In genomic region chr20:53786071-53786444, GRCh38 we compare ENCODE assay signal across 14 cellular contexts.
DNase-seq lines count a peak whose midpoint lies in the region; ATAC-seq and TF ChIP-seq lines count a peak whose summit lies in the region.
"Had no signal": no experiment of that assay in that cellular context is flagged by ENCODE, and none has a peak within 500 bp of the region (broad histone marks: within the 10 kb centered on the region; RNA-seq: fewer than 3 reads in every experiment).

No MANE protein-coding gene starts in this region.

- POLR2A ChIA-PET in HEK293T (lab: Yijun Ruan, JAX): no interaction called here

- peak; percentile 69 for DNase-seq in DMS79 (lab: John Stamatoyannopoulos, UW)
- peak; percentile 60 for DNase-seq in NCI-H510A (lab: John Stamatoyannopoulos, UW)
- DNase-seq in renal cortical epithelial cell (ENCODE audit: low read depth): peak; percentile 64
- DNase-seq in HEK293T (ENCODE audit: extremely low spot score): no peak
- DNase-seq in activated gamma-delta T cell treated with Interleukin-2 at 50 U/mL for 16 hours: no peak
- DNase-seq in kidney glomerular epithelial cell (lab: John Stamatoyannopoulos, UW): no peak
- no peak for DNase-seq in activated effector memory CD4-positive, alpha-beta T cell treated with anti-CD3 and anti-CD28 coated beads, Interleukin-2, amount 50 U/mL, for 16 hours
- DNase-seq: activated CD8-positive, alpha-beta memory T cell treated with anti-CD3 and anti-CD28 coated beads, Interleukin-2, amount 50 U/mL, for 4 hours; activated naive CD8-positive, alpha-beta T cell treated with anti-CD3 and anti-CD28 coated beads, Interleukin-2, amount 10 ng/mL, durations not matched to agents 7 days and 5 days; C1 segment of cervical spinal cord; H9; NCI-H1092; NCI-H82 had no signal

- CTCF ChIA-PET in HEK293T (lab: Yijun Ruan, JAX): no interaction called here

- ATAC-seq in esophagus mucosa: peak; percentile 72

TF ChIP-seq in HEK293T, 16 proteins besides CTCF, POLR2A, EP300 and RAD21:
- TF ChIP-seq HDGF (IDR thresholded peaks at IDR 0.05; ENCODE audit: borderline replicate concordance): no peak
- TF ChIP-seq TARDBP (IDR thresholded peaks at IDR 0.05): no peak
- TF ChIP-seq L3MBTL2 (conservative IDR thresholded peaks at IDR 0.05): no peak
- TF ChIP-seq FOXA1 (IDR thresholded peaks at IDR 0.05): no peak
- TF ChIP-seq CTBP1 (IDR thresholded peaks at IDR 0.05; ENCODE audit: borderline replicate concordance): no peak
- no peak for TF ChIP-seq NFRKB (IDR thresholded peaks at IDR 0.05)
- no peak for TF ChIP-seq SP1 (IDR thresholded peaks at IDR 0.05)
- TF ChIP-seq ELF4 (IDR thresholded peaks at IDR 0.05): no peak
- TF ChIP-seq ARNT (IDR thresholded peaks at IDR 0.05): no peak
- no peak for TF ChIP-seq FOXM1 (IDR thresholded peaks at IDR 0.05; ENCODE audit: borderline replicate concordance)
- TF ChIP-seq BHLHE40 (IDR thresholded peaks at IDR 0.05; ENCODE audit: borderline replicate concordance): no peak
- TF ChIP-seq FOXK2 (IDR thresholded peaks at IDR 0.05): no peak
- no peak for TF ChIP-seq SUZ12 (IDR thresholded peaks at IDR 0.05)
- no peak for TF ChIP-seq PKNOX1 (IDR thresholded peaks at IDR 0.05)

Comparison
In these comparisons a context has a peak if more than half of its experiments do, and no peak if none do; other contexts are left out.
1. DNase-seq: peak in DMS79 (single experiment), NCI-H510A (single experiment) and renal cortical epithelial cell (single experiment); none in HEK293T (single experiment), activated gamma-delta T cell treated with Interleukin-2 at 50 U/mL for 16 hours (single experiment), kidney glomerular epithelial cell (single experiment) and activated effector memory CD4-positive, alpha-beta T cell treated with anti-CD3 and anti-CD28 coated beads, Interleukin-2, amount 50 U/mL, for 16 hours (single experiment).